22 cellular contexts compared by ENCODE assay signal in genomic region chr6:165760126-165760802, GRCh38.
DNase-seq lines count a peak whose midpoint lies in the region; ATAC-seq, FAIRE-seq and TF ChIP-seq lines count a peak whose summit lies in the region.
"Had no signal": no experiment of that assay in that cellular context is flagged by ENCODE, and none has a peak within 500 bp of the region (broad histone marks: within the 10 kb centered on the region; RNA-seq: fewer than 3 reads in every experiment).

No MANE protein-coding gene starts in this region.

- CTCF ChIA-PET in HepG2 (lab: Yijun Ruan, JAX; ENCODE audit: low intra/inter-chr PET ratio, low total read pairs) = no interaction called here

- TF ChIP-seq POLR2A in HepG2 (IDR thresholded peaks at IDR 0.05; ENCODE audit: insufficient read depth in 1 of 2, low read depth in 2 of 2, low read length in 2 of 2) (no peak), thyroid gland (IDR thresholded peaks at IDR 0.05) (no peak)

- intact Hi-C loops in HepG2 (cut with micrococcal nuclease; ENCODE audit: unreplicated experiment) (no loop called here), left lung (cut with DNase I) (no loop called here), thyroid gland (cut with DNase I) (no loop called here), upper lobe of right lung (cut with DNase I) (no loop called here)

- FAIRE-seq in HepG2 (lab: Jason Lieb, UNC) = no peak
- FAIRE-seq: A204.1, GM12892, H1 had no signal

- 28% methylated on average over 7 of the region's 7 CpGs for WGBS in liver
- WGBS in HepG2 (ENCODE audit: low lambda C conversion rate) = 2% methylated on average over 7 of the region's 7 CpGs
- WGBS in thyroid gland, 2 donors = 41 to 42% methylated on average over 7 of the region's 7 CpGs

- TF ChIP-seq CTCF in liver (IDR thresholded peaks at IDR 0.05; ENCODE audit: low read depth, low read length, missing input control) (no peak), HepG2 (CRISPR knock-in tag; IDR thresholded peaks at IDR 0.05) (no peak), left lung (IDR thresholded peaks at IDR 0.05) (no peak), thyroid gland (IDR thresholded peaks at IDR 0.05) (no peak), GM10266 (IDR thresholded peaks at IDR 0.05; ENCODE audit: control insufficient read depth, insufficient read depth, low read depth, missing control alignments) (no peak), upper lobe of right lung (IDR thresholded peaks at IDR 0.05) (no peak)

- no TSS peak for BruUV-seq in HepG2 (replicated peaks; lab: Mats Ljungman, UMichigan)

- TF ChIP-seq EP300 in HepG2 (IDR thresholded peaks at IDR 0.05; ENCODE audit: low read depth in 2 of 2, low read length in 2 of 2) = no peak
- TF ChIP-seq EP300 in HepG2 (CRISPR knock-in tag; IDR thresholded peaks at IDR 0.05; ENCODE audit: borderline replicate concordance) = no peak

- H3K36me3 ChIP-seq in liver (ENCODE audit: control insufficient read depth in 4 of 4, insufficient read depth in 3 of 4, low read depth in 1 of 4, low read length in 3 of 4) = no peaks in the 10 kb centered on the region
- no peaks in the 10 kb centered on the region for H3K36me3 ChIP-seq in HepG2 (replicated peaks in 1 of 2; ENCODE audit: control insufficient read depth in 1 of 2, insufficient read depth in 2 of 2, low read length in 2 of 2)
- no peaks in the 10 kb centered on the region for H3K36me3 ChIP-seq in left lung
- no peaks in the 10 kb centered on the region for H3K36me3 ChIP-seq in thyroid gland
- H3K36me3 ChIP-seq in upper lobe of right lung = no peaks in the 10 kb centered on the region
- H3K36me3 ChIP-seq: BLaER1 had no signal

- H3K9ac ChIP-seq in liver (ENCODE audit: low read depth in 1 of 2, low read length in 2 of 2) (peak overlapping the region in 1 of 2 donors; percentile 38), HepG2 (ENCODE audit: insufficient read depth, low read depth, low read length) (no peak overlapping the region)
- H3K9ac ChIP-seq: BLaER1 had no signal

- ATAC-seq in HepG2 (no peak), left lung (peak; percentile 37), upper lobe of right lung (no peak)
- ATAC-seq: CD8-positive, alpha-beta T cell had no signal

- no peak overlapping the region for H3K4me2 ChIP-seq in HepG2 (ENCODE audit: low read depth, low read length)
- H3K4me2 ChIP-seq: BLaER1 had no signal

- H3K27me3 ChIP-seq in liver (ENCODE audit: control insufficient read depth in 4 of 4, insufficient read depth in 4 of 4, low read length in 3 of 4) = no peaks in the 10 kb centered on the region
- H3K27me3 ChIP-seq in HepG2 (ENCODE audit: control insufficient read depth in 1 of 2, insufficient read depth in 2 of 2, low read length in 2 of 2) = peaks cover 0 to 12% of the 10 kb centered on the region in 2 experiments; a peak in 2 of 5 replicates
- no peaks in the 10 kb centered on the region for H3K27me3 ChIP-seq in left lung
- H3K27me3 ChIP-seq in thyroid gland = no peaks in the 10 kb centered on the region
- H3K27me3 ChIP-seq in upper lobe of right lung = no peaks in the 10 kb centered on the region
- H3K27me3 ChIP-seq: BLaER1 had no signal

- H3K4me3 ChIP-seq in liver (ENCODE audit: low read depth in 1 of 3, low read length in 3 of 3) (peak overlapping the region; percentile 15 to 52 (median 36)), HepG2 (replicated peaks in 1 of 3; ENCODE audit: insufficient read depth in 1 of 3, low read depth in 2 of 3, low read length in 3 of 3) (no peak overlapping the region), left lung (no peak overlapping the region), thyroid gland (replicated peaks in 1 of 3) (no peak overlapping the region), upper lobe of right lung (no peak overlapping the region)
- H3K4me3 ChIP-seq: BLaER1 had no signal

- H3K9me3 ChIP-seq in liver (ENCODE audit: control insufficient read depth in 4 of 4, low read length in 3 of 4) = no peaks in the 10 kb centered on the region
- H3K9me3 ChIP-seq in HepG2 (ENCODE audit: low read length) = peaks cover 20% of the 10 kb centered on the region
- peaks cover 0 to 18% of the 10 kb centered on the region in 2 donors for H3K9me3 ChIP-seq in left lung
- no peaks in the 10 kb centered on the region for H3K9me3 ChIP-seq in thyroid gland
- H3K9me3 ChIP-seq in upper lobe of right lung = no peaks in the 10 kb centered on the region
- H3K9me3 ChIP-seq: BLaER1, Caco-2 had no signal

- H4K20me1 ChIP-seq in HepG2 (ENCODE audit: insufficient read depth, low read length) = no peaks in the 10 kb centered on the region
- H4K20me1 ChIP-seq: BLaER1 had no signal

- H3K4me1 ChIP-seq in liver (ENCODE audit: control insufficient read depth in 4 of 4, insufficient read depth in 4 of 4, low read length in 3 of 4) (peaks cover 4 to 18% (median 10%) of the 10 kb centered on the region in 4 donors), HepG2 (ENCODE audit: insufficient read depth, low read length) (no peaks in the 10 kb centered on the region), left lung (no peaks in the 10 kb centered on the region), thyroid gland (peaks cover 0 to 8% of the 10 kb centered on the region in 2 donors), upper lobe of right lung (no peaks in the 10 kb centered on the region)
- H3K4me1 ChIP-seq: BLaER1, Caco-2 had no signal

- H2AFZ ChIP-seq in HepG2 (ENCODE audit: low read length) = no peak overlapping the region

- DNase-seq in DMS53 (lab: John Stamatoyannopoulos, UW) (peak; percentile 67), DMS53 treated with DMSO at 0.1 percent for 48 hours (lab: John Stamatoyannopoulos, UW; ENCODE audit: unreplicated experiment) (no peak), HepG2 (ENCODE audit: low spot score) (no peak), left lung (no peak), thyroid gland (peak; percentile 56 to 64), GM10266 (ENCODE audit: extremely low spot score) (no peak), upper lobe of right lung (no peak)
- DNase-seq: Caco-2; CD4-positive, CD25-positive, alpha-beta regulatory T cell; CD8-positive, alpha-beta T cell; DMS153; DMS79 treated with DMSO at 0.1 percent for 48 hours; GF-D8; H7; HCEC 1CT had no signal

- peak overlapping the region; percentile 59 to 63 for H3K27ac ChIP-seq in liver (ENCODE audit: low read depth in 1 of 2, low read length in 2 of 2)
- H3K27ac ChIP-seq in HepG2 (ENCODE audit: extremely low read length, insufficient read depth, low read length) = no peak overlapping the region
- no peak overlapping the region for H3K27ac ChIP-seq in left lung
- H3K27ac ChIP-seq in thyroid gland = peak overlapping the region in 2 of 3 donors; percentile 1 to 7
- no peak overlapping the region for H3K27ac ChIP-seq in upper lobe of right lung
- H3K27ac ChIP-seq: 22Rv1, BLaER1, C4-2B had no signal

- TF ChIP-seq RAD21 in liver (IDR thresholded peaks at IDR 0.05) = no peak
- TF ChIP-seq RAD21 in HepG2 (CRISPR knock-in tag; IDR thresholded peaks at IDR 0.05) = no peak

- in situ Hi-C loops in HepG2 (cut with HindIII; ENCODE audit: extremely low pct_ligation_motif_present, low pct_unique_long_range_greater_than_20kb) = no loop called here

- POLR2A ChIA-PET in HepG2 (lab: Yijun Ruan, JAX) = no interaction called here

- no peaks in the 10 kb centered on the region for H3K79me2 ChIP-seq in HepG2 (ENCODE audit: insufficient read depth, low read length)

TF ChIP-seq in liver, 16 proteins besides CTCF, POLR2A, EP300 and RAD21 (continues in another document):
- TF ChIP-seq ATF3 (IDR thresholded peaks at IDR 0.05) (no peak), HNF4A (conservative IDR thresholded peaks at IDR 0.05) (peak in 1 of 2 donors; percentile 22), HNF4G (IDR thresholded peaks at IDR 0.05) (no peak), RXRA (IDR thresholded peaks at IDR 0.05) (peak; percentile 38 to 59), EGR1 (IDR thresholded peaks at IDR 0.05; ENCODE audit: low read depth in 2 of 2) (no peak), MAX (IDR thresholded peaks at IDR 0.05) (no peak), FOXA2 (IDR thresholded peaks at IDR 0.05) (no peak), FOXA1 (IDR thresholded peaks at IDR 0.05) (no peak), SP1 (IDR thresholded peaks at IDR 0.05) (no peak), JUND (IDR thresholded peaks at IDR 0.05) (peak in 1 of 2 donors; percentile 17)

TF ChIP-seq in HepG2, 621 proteins besides CTCF, POLR2A, EP300 and RAD21 (continues in another document):
- no peak for TF ChIP-seq ZKSCAN8 (CRISPR knock-in tag; IDR thresholded peaks at IDR 0.05; ENCODE audit: borderline replicate concordance)
- TF ChIP-seq CREM (IDR thresholded peaks at IDR 0.05) = no peak
- TF ChIP-seq CREM (CRISPR knock-in tag; IDR thresholded peaks at IDR 0.05) = no peak
- TF ChIP-seq ZNF251 (CRISPR knock-in tag; IDR thresholded peaks at IDR 0.05) = no peak

Comparison
In these comparisons a context has a peak if more than half of its experiments do, and no peak if none do; other contexts are left out.
1. DNase-seq: peak in DMS53 (single experiment) and thyroid gland (2 of 2); none in DMS53 treated with DMSO at 0.1 percent for 48 hours (single experiment), HepG2 (single experiment), left lung (0 of 2), GM10266 (single experiment) and upper lobe of right lung (single experiment).
2. H3K27ac ChIP-seq: peak in liver (2 of 2) and thyroid gland (2 of 3); none in HepG2 (single experiment), left lung (0 of 2) and upper lobe of right lung (single experiment).
3. H3K4me3 ChIP-seq: peak in liver (3 of 3); none in HepG2 (0 of 3), left lung (0 of 2), thyroid gland (0 of 3) and upper lobe of right lung (single experiment).